ENCODE assay signal across 9 cellular contexts in the genomic region with DNA sequence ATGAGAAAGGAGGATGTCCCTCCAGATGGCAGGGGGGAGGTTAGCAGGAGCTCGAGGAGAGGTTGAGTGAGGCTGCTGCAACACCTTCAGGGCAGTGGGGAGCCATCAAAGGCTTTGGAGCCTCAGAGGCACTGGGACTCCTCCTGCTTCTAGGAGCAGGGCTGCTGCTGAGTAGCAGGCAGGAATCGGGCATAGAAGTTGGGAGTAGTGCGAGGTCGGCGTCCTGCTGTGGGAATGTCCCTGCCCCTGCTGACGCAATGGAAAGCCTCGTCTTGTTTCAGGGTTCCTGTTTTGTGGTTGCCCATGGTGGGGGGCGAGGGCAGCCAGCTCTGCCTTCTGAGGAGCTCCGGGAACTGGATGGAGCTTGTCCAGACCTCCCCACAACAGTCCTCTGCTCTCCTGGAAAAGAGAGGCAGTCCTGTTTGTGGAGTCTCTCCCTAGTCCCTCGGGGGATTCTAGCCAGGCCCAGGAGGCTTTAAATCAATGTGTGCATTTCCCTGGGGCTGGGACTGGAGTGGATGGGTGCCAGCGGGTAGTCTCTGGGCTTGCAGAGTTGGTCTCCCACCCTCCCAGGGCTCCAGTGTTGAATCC.
DNase-seq lines count a peak whose midpoint lies in the region; ATAC-seq and TF ChIP-seq lines count a peak whose summit lies in the region.
"Had no signal": no experiment of that assay in that cellular context is flagged by ENCODE, and none has a peak within 500 bp of the region (broad histone marks: within the 10 kb centered on the region; RNA-seq: fewer than 3 reads in every experiment).

No MANE protein-coding gene starts in this region.

- no peak overlapping the region for H2BK5ac ChIP-seq in H9 (ENCODE audit: insufficient read length, low read length)

- H3T11ph ChIP-seq in H9 (ENCODE audit: low read length) = no peak overlapping the region

- peaks cover 0 to 7% (median 5%) of the 10 kb centered on the region in 3 experiments; a peak in 5 of 7 replicates for H3K36me3 Mint-ChIP-seq in H9 (ENCODE audit: insufficient read depth in 1 of 3, low read depth in 3 of 3)
- peaks cover 27% of the 10 kb centered on the region for H3K36me3 Mint-ChIP-seq in activated CD8-positive, alpha-beta T cell treated with anti-CD3 and anti-CD28 coated beads for 36 hours (ENCODE audit: low read depth)
- peaks cover 49 to 75% of the 10 kb centered on the region in 2 donors for H3K36me3 Mint-ChIP-seq in stimulated activated naive B cell treated with anti-CD40 and anti-IgM and Interleukin-4, amounts not matched to agents 10 μg/mL and 1 μg/mL and 100 μg/mL, for 72 hours

- H3K14ac ChIP-seq in H9 (ENCODE audit: insufficient read depth, low read length) = peak overlapping the region; percentile 31; the same call in 1 of the 2 replicates

- no peak overlapping the region for H3K4me3 Mint-ChIP-seq in H9
- peak overlapping the region; percentile 55 for H3K4me3 Mint-ChIP-seq in activated CD8-positive, alpha-beta T cell treated with anti-CD3 and anti-CD28 coated beads for 36 hours
- peak overlapping the region; percentile 78 to 81 for H3K4me3 Mint-ChIP-seq in stimulated activated naive B cell treated with anti-CD40 and anti-IgM and Interleukin-4, amounts not matched to agents 10 μg/mL and 1 μg/mL and 100 μg/mL, for 72 hours

- H2AFZ ChIP-seq in H9 (ENCODE audit: low read length) = no peak overlapping the region

- CTCF ChIA-PET in activated CD8-positive, alpha-beta T cell treated with anti-CD3 and anti-CD28 coated beads for 36 hours (lab: Charles Lee) = no interaction called here

- H2AK5ac ChIP-seq in H9 (ENCODE audit: insufficient read length, low read length) = no peak overlapping the region

- peaks cover 14 to 19% of the 10 kb centered on the region in 2 experiments for H3K4me1 Mint-ChIP-seq in H9
- peaks cover 75% of the 10 kb centered on the region for H3K4me1 Mint-ChIP-seq in activated CD8-positive, alpha-beta T cell treated with anti-CD3 and anti-CD28 coated beads for 36 hours (ENCODE audit: low read depth)
- H3K4me1 Mint-ChIP-seq in stimulated activated naive B cell treated with anti-CD40 and anti-IgM and Interleukin-4, amounts not matched to agents 10 μg/mL and 1 μg/mL and 100 μg/mL, for 72 hours = peaks cover 78 to 98% of the 10 kb centered on the region in 2 donors

- peaks cover 35% of the 10 kb centered on the region for H3K27me3 Mint-ChIP-seq in H9 (ENCODE audit: low read depth)
- H3K27me3 Mint-ChIP-seq in activated CD8-positive, alpha-beta T cell treated with anti-CD3 and anti-CD28 coated beads for 36 hours = no peaks in the 10 kb centered on the region
- no peaks in the 10 kb centered on the region for H3K27me3 Mint-ChIP-seq in stimulated activated naive B cell treated with anti-CD40 and anti-IgM and Interleukin-4, amounts not matched to agents 10 μg/mL and 1 μg/mL and 100 μg/mL, for 72 hours

- no peak for DNase-seq in H9
- DNase-seq in activated CD8-positive, alpha-beta T cell treated with anti-CD3 and anti-CD28 coated beads for 36 hours = peak; percentile 36
- DNase-seq in right atrium auricular region (ENCODE audit: low spot score) = no peak
- peak; percentile 85 for DNase-seq in stimulated activated naive B cell treated with anti-CD40 and anti-IgM and Interleukin-4, amounts not matched to agents 10 μg/mL and 1 μg/mL and 100 μg/mL, for 72 hours
- no peak for DNase-seq in COLO668 (lab: John Stamatoyannopoulos, UW; ENCODE audit: unreplicated experiment)
- DNase-seq in DMS 273 (lab: John Stamatoyannopoulos, UW; ENCODE audit: unreplicated experiment) = no peak
- no peak for DNase-seq in HPDE6-E6E7 (ENCODE audit: extremely low spot score)

- no peaks in the 10 kb centered on the region for H3K79me1 ChIP-seq in H9 (ENCODE audit: insufficient read depth, low read depth, low read length, poor library complexity, severe bottlenecking)

- no peaks in the 10 kb centered on the region for H3K9me3 ChIP-seq in H9 (ENCODE audit: control insufficient read depth, low read depth, low read length)
- H3K9me3 ChIP-seq in right atrium auricular region = no peaks in the 10 kb centered on the region

- no peaks in the 10 kb centered on the region for H3K9me3 Mint-ChIP-seq in H9
- H3K9me3 Mint-ChIP-seq in activated CD8-positive, alpha-beta T cell treated with anti-CD3 and anti-CD28 coated beads for 36 hours = no peaks in the 10 kb centered on the region
- H3K9me3 Mint-ChIP-seq in stimulated activated naive B cell treated with anti-CD40 and anti-IgM and Interleukin-4, amounts not matched to agents 10 μg/mL and 1 μg/mL and 100 μg/mL, for 72 hours = no peaks in the 10 kb centered on the region

- no peak overlapping the region for H4K91ac ChIP-seq in H9 (ENCODE audit: insufficient read length, low read depth, low read length)

- intact Hi-C loops in activated CD8-positive, alpha-beta T cell treated with anti-CD3 and anti-CD28 coated beads for 36 hours (cut with micrococcal nuclease) = loop anchor here (5.0 to 10.0 kb wide), 2 partner anchors 39 to 76 kb away; no protein-coding TSS in a partner anchor

- H3K27ac ChIP-seq in H9 (ENCODE audit: insufficient read length, low read depth, low read length) = no peak overlapping the region
- peak overlapping the region; percentile 83 for H3K27ac ChIP-seq in right atrium auricular region
- H3K27ac ChIP-seq: epithelial cell of prostate had no signal

- H2BK15ac ChIP-seq in H9 (ENCODE audit: low read depth, low read length) = no peak overlapping the region

- no peak for ATAC-seq in activated CD8-positive, alpha-beta T cell treated with anti-CD3 and anti-CD28 coated beads for 36 hours
- ATAC-seq in stimulated activated naive B cell treated with anti-CD40 and anti-IgM and Interleukin-4, amounts not matched to agents 10 μg/mL and 1 μg/mL and 100 μg/mL, for 72 hours (replicated peaks) = peak; percentile 26 to 33
- ATAC-seq in HG03460 (IDR thresholded peaks at IDR 0.05; ENCODE audit: unreplicated experiment) = no peak

- H4K5ac ChIP-seq in H9 (ENCODE audit: insufficient read length, low read depth, low read length) = no peak overlapping the region

- no peak overlapping the region for H2BK120ac ChIP-seq in H9 (ENCODE audit: low read depth, low read length, poor library complexity, severe bottlenecking)

- H3K23me2 ChIP-seq in H9 (ENCODE audit: insufficient read length, low read depth, low read length, poor library complexity, severe bottlenecking) = no peaks in the 10 kb centered on the region

- H3K36me3 ChIP-seq in right atrium auricular region = no peaks in the 10 kb centered on the region

- no peak overlapping the region for H3K23ac ChIP-seq in H9 (ENCODE audit: insufficient read length, low read depth, low read length)

- no peak overlapping the region for H3K18ac ChIP-seq in H9 (ENCODE audit: insufficient read length, low read depth, low read length)

- H3K27me3 ChIP-seq in H9 (ENCODE audit: insufficient read depth, low read length) (peaks cover 15% of the 10 kb centered on the region), right atrium auricular region (no peaks in the 10 kb centered on the region)

- no peak overlapping the region for H2BK12ac ChIP-seq in H9 (ENCODE audit: insufficient read length, low read depth, low read length)

- POLR2A ChIA-PET in activated CD8-positive, alpha-beta T cell treated with anti-CD3 and anti-CD28 coated beads for 36 hours (lab: Charles Lee) = interaction anchor here (0.7 to 2.9 kb wide), 8 partner anchors 10 to 139 kb away, joined by 3 to 12 read pairs (median 4); no protein-coding TSS in a partner anchor

- no peak overlapping the region for H2BK20ac ChIP-seq in H9 (ENCODE audit: low read depth, low read length, poor library complexity, severe bottlenecking)

- H3K27ac Mint-ChIP-seq in H9 = peak overlapping the region in 1 of 3 experiments; percentile 32; a peak in 2 of 7 replicates
- peak overlapping the region; percentile 87 for H3K27ac Mint-ChIP-seq in activated CD8-positive, alpha-beta T cell treated with anti-CD3 and anti-CD28 coated beads for 36 hours
- peak overlapping the region; percentile 98 for H3K27ac Mint-ChIP-seq in stimulated activated naive B cell treated with anti-CD40 and anti-IgM and Interleukin-4, amounts not matched to agents 10 μg/mL and 1 μg/mL and 100 μg/mL, for 72 hours

- no peaks in the 10 kb centered on the region for H3K79me2 ChIP-seq in H9 (ENCODE audit: insufficient read depth, low read length)

- H3K56ac ChIP-seq in H9 (ENCODE audit: insufficient read length, low read depth, low read length) = no peak overlapping the region

- H4K8ac ChIP-seq in H9 (replicated peaks; ENCODE audit: insufficient read length, low read depth, low read length) = no peak overlapping the region

- peaks cover 3% of the 10 kb centered on the region for H4K20me1 ChIP-seq in H9 (ENCODE audit: control insufficient read depth, insufficient read depth, insufficient read length)

- WGBS in H9 (ENCODE audit: extremely low coverage, insufficient read length, low lambda C conversion rate) = no CpG with 5 or more reads among the region's 11 CpGs

- no peak overlapping the region for H3K4me3 ChIP-seq in right atrium auricular region

- H3K4ac ChIP-seq in H9 (ENCODE audit: low read depth, low read length) = no peak overlapping the region

- no peak overlapping the region for H3K9ac ChIP-seq in H9 (ENCODE audit: extremely low read depth, insufficient read length, low read length)

- H3K4me1 ChIP-seq in H9 (ENCODE audit: insufficient read depth, low read length) (no peaks in the 10 kb centered on the region), right atrium auricular region (peaks cover 0 to 84% of the 10 kb centered on the region in 2 donors)

- no peak for TF ChIP-seq CTCF in H9 (conservative IDR thresholded peaks at IDR 0.05)
- no peak for TF ChIP-seq CTCF in activated CD8-positive, alpha-beta T cell treated with anti-CD3 and anti-CD28 coated beads for 36 hours (IDR thresholded peaks at IDR 0.05)
- no peak for TF ChIP-seq CTCF in right atrium auricular region (IDR thresholded peaks at IDR 0.05)

- H3K4me2 ChIP-seq in H9 (ENCODE audit: insufficient read depth, insufficient read length, low read length) = no peak overlapping the region

Comparison
In these comparisons a context has a peak if more than half of its experiments do, and no peak if none do; other contexts are left out.
1. DNase-seq: peak in activated CD8-positive, alpha-beta T cell treated with anti-CD3 and anti-CD28 coated beads for 36 hours (single experiment) and stimulated activated naive B cell treated with anti-CD40 and anti-IgM and Interleukin-4, amounts not matched to agents 10 μg/mL and 1 μg/mL and 100 μg/mL, for 72 hours (single experiment); none in H9 (single experiment), right atrium auricular region (single experiment), COLO668 (single experiment), DMS 273 (single experiment) and HPDE6-E6E7 (single experiment).
2. H3K4me3 Mint-ChIP-seq: peak in activated CD8-positive, alpha-beta T cell treated with anti-CD3 and anti-CD28 coated beads for 36 hours (single experiment) and stimulated activated naive B cell treated with anti-CD40 and anti-IgM and Interleukin-4, amounts not matched to agents 10 μg/mL and 1 μg/mL and 100 μg/mL, for 72 hours (2 of 2); none in H9 (0 of 2).
3. ATAC-seq: peak in stimulated activated naive B cell treated with anti-CD40 and anti-IgM and Interleukin-4, amounts not matched to agents 10 μg/mL and 1 μg/mL and 100 μg/mL, for 72 hours (2 of 2); none in activated CD8-positive, alpha-beta T cell treated with anti-CD3 and anti-CD28 coated beads for 36 hours (single experiment) and HG03460 (single experiment).